ENCODE assay signal across 9 cellular contexts in genomic region chr12:6285063-6285477, GRCh38. TPM values are rescaled to one million over a fixed set of nuclear protein-coding genes. Genes with fewer than 3 reads are reported as not detected.
DNase-seq lines count a peak whose midpoint lies in the region; ATAC-seq lines count a peak whose summit lies in the region.
"Had no signal": no experiment of that assay in that cellular context is flagged by ENCODE, and none has a peak within 500 bp of the region (broad histone marks: within the 10 kb centered on the region; RNA-seq: fewer than 3 reads in every experiment).

No MANE protein-coding gene starts in this region.

- CTCF ChIA-PET in activated CD4-positive, alpha-beta memory T cell treated with anti-CD3 and anti-CD28 coated beads, Interleukin-2, amount 10 ng/mL, durations not matched to agents 7 days and 5 days (lab: Charles Lee): interaction anchor here (0.6 to 4.1 kb wide), 15 partner anchors 10 to 296 kb away, joined by 3 to 55 read pairs (median 4); no protein-coding TSS in a partner anchor

- no peaks in the 10 kb centered on the region for H3K9me3 Mint-ChIP-seq in activated CD4-positive, alpha-beta memory T cell treated with anti-CD3 and anti-CD28 coated beads, Interleukin-2, amount 10 ng/mL, durations not matched to agents 7 days and 5 days
- H3K9me3 Mint-ChIP-seq: activated naive CD4-positive, alpha-beta T cell treated with anti-CD3 and anti-CD28 coated beads, Interleukin-2, amount 50 U/mL, for 24 hours had no signal

- H3K27ac Mint-ChIP-seq in activated CD4-positive, alpha-beta memory T cell treated with anti-CD3 and anti-CD28 coated beads, Interleukin-2, amount 10 ng/mL, durations not matched to agents 7 days and 5 days: no peak overlapping the region
- H3K27ac Mint-ChIP-seq: activated naive CD4-positive, alpha-beta T cell treated with anti-CD3 and anti-CD28 coated beads, Interleukin-2, amount 50 U/mL, for 24 hours had no signal

- H3K36me3 Mint-ChIP-seq in activated CD4-positive, alpha-beta memory T cell treated with anti-CD3 and anti-CD28 coated beads, Interleukin-2, amount 10 ng/mL, durations not matched to agents 7 days and 5 days (ENCODE audit: low read depth): no peaks in the 10 kb centered on the region
- H3K36me3 Mint-ChIP-seq: activated naive CD4-positive, alpha-beta T cell treated with anti-CD3 and anti-CD28 coated beads, Interleukin-2, amount 50 U/mL, for 24 hours had no signal

- ATAC-seq in HG03196 (IDR thresholded peaks at IDR 0.05; ENCODE audit: unreplicated experiment): peak; percentile 73

- no peak overlapping the region for H3K27ac ChIP-seq in effector memory CD4-positive, alpha-beta T cell (ENCODE audit: insufficient read depth, low read length, poor library complexity, severe bottlenecking)

- no peaks in the 10 kb centered on the region for H3K9me3 ChIP-seq in effector memory CD4-positive, alpha-beta T cell (ENCODE audit: control insufficient read depth, low read length)

- no peak overlapping the region for H3K4me3 Mint-ChIP-seq in activated CD4-positive, alpha-beta memory T cell treated with anti-CD3 and anti-CD28 coated beads, Interleukin-2, amount 10 ng/mL, durations not matched to agents 7 days and 5 days
- H3K4me3 Mint-ChIP-seq: activated naive CD4-positive, alpha-beta T cell treated with anti-CD3 and anti-CD28 coated beads, Interleukin-2, amount 50 U/mL, for 24 hours had no signal

- no peak overlapping the region for H3K4me3 ChIP-seq in effector memory CD4-positive, alpha-beta T cell (ENCODE audit: insufficient read depth, low read depth, low read length, poor library complexity, severe bottlenecking)

- no peaks in the 10 kb centered on the region for H3K4me1 Mint-ChIP-seq in activated CD4-positive, alpha-beta memory T cell treated with anti-CD3 and anti-CD28 coated beads, Interleukin-2, amount 10 ng/mL, durations not matched to agents 7 days and 5 days

- DNase-seq in DMS153 treated with DMSO at 0.1 percent for 48 hours (lab: John Stamatoyannopoulos, UW; ENCODE audit: unreplicated experiment) (peak; percentile 83), NCI-H748 (lab: John Stamatoyannopoulos, UW; ENCODE audit: unreplicated experiment) (peak; percentile 61), midbrain (lab: John Stamatoyannopoulos, UW) (peak; percentile 67), SHP77 treated with DMSO at 0.1 percent for 48 hours (lab: John Stamatoyannopoulos, UW) (no peak)
- peak; percentile 61 for DNase-seq in activated CD4-positive, alpha-beta memory T cell treated with anti-CD3 and anti-CD28 coated beads, Interleukin-2, amount 10 ng/mL, durations not matched to agents 7 days and 5 days
- peak; percentile 16 to 50 (median 26) for DNase-seq in effector memory CD4-positive, alpha-beta T cell
- peak; percentile 75 for DNase-seq in stimulated activated CD8-positive, alpha-beta memory T cell treated with anti-CD3 and anti-CD28 coated beads, Interleukin-4, amount 100 ng/mL, for 48 hours

- no peaks in the 10 kb centered on the region for H3K4me1 ChIP-seq in effector memory CD4-positive, alpha-beta T cell (ENCODE audit: control insufficient read depth, insufficient read depth, low read length, poor library complexity, severe bottlenecking)

- peaks cover 4% of the 10 kb centered on the region for H3K27me3 ChIP-seq in effector memory CD4-positive, alpha-beta T cell (replicated peaks; ENCODE audit: control insufficient read depth, insufficient read depth, low read length, poor library complexity, severe bottlenecking)

- POLR2A ChIA-PET in activated CD4-positive, alpha-beta memory T cell treated with anti-CD3 and anti-CD28 coated beads, Interleukin-2, amount 10 ng/mL, durations not matched to agents 7 days and 5 days (lab: Charles Lee): no interaction called here

- peaks cover 24% of the 10 kb centered on the region for H3K27me3 Mint-ChIP-seq in activated CD4-positive, alpha-beta memory T cell treated with anti-CD3 and anti-CD28 coated beads, Interleukin-2, amount 10 ng/mL, durations not matched to agents 7 days and 5 days

- no peaks in the 10 kb centered on the region for H3K36me3 ChIP-seq in effector memory CD4-positive, alpha-beta T cell (ENCODE audit: control insufficient read depth, insufficient read depth, low read length)

RNA-seq across cellular contexts. Expression of gene PLEKHG6, which starts 25.4 kb away (rescaled TPM):
- not detected for total RNA-seq in activated CD4-positive, alpha-beta memory T cell treated with anti-CD3 and anti-CD28 coated beads, Interleukin-2, amount 10 ng/mL, durations not matched to agents 7 days and 5 days

RNA-seq across cellular contexts. Expression of gene TNFRSF1A, which starts 56.8 kb away (rescaled TPM):
- 10 to 100 TPM; 61.5 to 61.9 TPM for total RNA-seq in activated CD4-positive, alpha-beta memory T cell treated with anti-CD3 and anti-CD28 coated beads, Interleukin-2, amount 10 ng/mL, durations not matched to agents 7 days and 5 days
